Comparison of ENCODE assay signal across 8 cellular contexts in the genomic region with DNA sequence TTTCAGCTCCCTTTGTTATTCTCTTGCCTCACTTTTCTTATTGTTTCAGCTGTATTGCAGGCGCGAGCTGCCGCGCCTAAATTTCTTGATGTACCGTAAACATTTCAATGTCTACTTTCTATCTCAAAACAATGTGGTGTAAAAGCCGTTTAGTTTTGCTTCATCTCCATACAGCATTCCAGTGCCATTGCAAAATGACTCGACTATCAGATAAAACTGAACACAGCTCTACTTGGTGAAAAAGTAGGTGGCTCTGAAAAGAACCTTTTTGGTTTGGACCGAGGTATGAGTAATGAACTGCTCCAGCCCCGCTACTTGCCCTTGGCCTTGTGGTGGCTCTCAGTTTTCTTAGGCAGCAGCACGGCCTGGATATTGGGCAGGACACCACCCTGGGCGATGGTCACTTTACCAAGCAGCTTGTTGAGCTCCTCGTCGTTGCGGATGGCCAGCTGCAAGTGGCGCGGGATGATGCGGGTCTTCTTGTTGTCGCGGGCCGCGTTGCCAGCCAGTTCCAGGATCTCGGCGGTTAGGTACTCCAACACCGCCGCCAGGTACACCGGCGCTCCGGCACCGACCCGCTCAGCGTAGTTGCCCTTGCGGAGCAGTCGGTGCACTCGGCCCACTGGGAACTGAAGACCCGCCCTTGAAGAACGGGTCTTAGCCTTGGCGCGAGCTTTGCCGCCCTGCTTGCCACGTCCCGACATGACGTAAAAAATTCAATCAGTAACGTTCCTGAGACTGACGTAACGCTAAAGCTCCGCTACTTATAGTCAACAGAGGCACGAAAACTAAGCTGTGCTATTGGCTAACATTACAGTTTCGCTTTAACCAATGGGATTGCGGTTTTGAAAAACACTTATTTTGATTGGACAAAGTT.
DNase-seq lines count a peak whose midpoint lies in the region; ATAC-seq, FAIRE-seq and TF ChIP-seq lines count a peak whose summit lies in the region.

No MANE protein-coding gene starts in this region.

- peaks cover 97% of the 10 kb centered on the region for H3K79me2 ChIP-seq in K562 (ENCODE audit: control insufficient read depth, insufficient read depth, low read length)

- ATAC-seq in GM18511 (IDR thresholded peaks at IDR 0.05; ENCODE audit: unreplicated experiment) (peak; percentile 82), HG02973 (IDR thresholded peaks at IDR 0.05; ENCODE audit: unreplicated experiment) (peak; percentile 71), K562 (peak; percentile 74)

- peak overlapping the region; percentile 96 to 98 for H3K9ac ChIP-seq in K562 (ENCODE audit: insufficient read depth in 1 of 2, low read depth in 2 of 2, low read length in 2 of 2)

- intact Hi-C loops in K562 (cut with micrococcal nuclease) = loop anchor here (1.0 to 10.0 kb wide), 10 partner anchors 28 to 1806 kb away; a partner anchor contains a TSS

- peak overlapping the region; percentile 88 for H3K27ac ChIP-seq in K562 (ENCODE audit: extremely low read depth, low read depth, low read length)

- H3K4me3 ChIP-seq in K562 = peak overlapping the region; percentile 56
- peak overlapping the region; percentile 86 for H3K4me3 ChIP-seq in retinal pigment epithelial cell (ENCODE audit: low read length)

- no peaks in the 10 kb centered on the region for H3K27me3 ChIP-seq in K562 (ENCODE audit: control insufficient read depth in 2 of 2, insufficient read depth in 2 of 2, low read length in 2 of 2)

- in situ Hi-C loops in K562 (cut with MboI) = loop anchor here (5.0 to 10.0 kb wide), 3 partner anchors 54 to 1811 kb away; a partner anchor contains a TSS

- CTCF ChIA-PET in K562 (lab: Yijun Ruan, JAX; ENCODE audit: low intra/inter-chr PET ratio) = no interaction called here

- no peak overlapping the region for H2AFZ ChIP-seq in K562 (ENCODE audit: low read depth, low read length)

- peak in 1 of 2 experiments; percentile 4; a peak in 1 of 4 replicates for TF ChIP-seq RAD21 in K562 (CRISPR knock-in tag; conservative IDR thresholded peaks at IDR 0.05 in 1 of 2, IDR thresholded peaks at IDR 0.05 in 1 of 2)

- POLR2A ChIA-PET in K562 (lab: Yijun Ruan, JAX) = interaction anchor here (0.6 to 11.9 kb wide), 55 partner anchors 8 to 1816 kb away, joined by 3 to 826 read pairs (median 4); a partner anchor contains a TSS

- DNase-seq in A172 (ENCODE audit: low spot score) = peak; percentile 98
- DNase-seq in NCI-H1930 (lab: John Stamatoyannopoulos, UW) = peak; percentile 96 to 99
- DNase-seq in T1000 (lab: John Stamatoyannopoulos, UW) = peak; percentile 46
- DNase-seq in K562 (ENCODE audit: extremely low read depth in 1 of 4, low spot score in 3 of 4) = peak; percentile 85 to 99 (median 92)
- peak in 32 of 51 donors; percentile 3 to 92 (median 42) for DNase-seq in hypothalamus (lab: John Stamatoyannopoulos, UW)
- peak; percentile 97 for DNase-seq in retinal pigment epithelial cell (ENCODE audit: low read depth)

- under 1% methylated on average over 49 of the region's 49 CpGs for WGBS in K562 (ENCODE audit: insufficient coverage, low coverage, missing lambda C conversion rate)

- H3K4me1 ChIP-seq in K562 (replicated peaks in 1 of 2; ENCODE audit: control insufficient read depth in 2 of 2, insufficient read depth in 2 of 2, low read length in 2 of 2) = peaks cover 13 to 14% of the 10 kb centered on the region in 2 experiments; a peak in 3 of 5 replicates

- no peaks in the 10 kb centered on the region for H3K9me3 ChIP-seq in K562 (replicated peaks; ENCODE audit: control insufficient read depth, insufficient read depth, low read depth, low read length)

- H3K9me1 ChIP-seq in K562 (ENCODE audit: control insufficient read depth, insufficient read depth, low read length) = no peaks in the 10 kb centered on the region

- peak overlapping the region; percentile 96 for H3K4me2 ChIP-seq in K562 (ENCODE audit: insufficient read depth, low read length)

- TF ChIP-seq CTCF in K562 (IDR thresholded peaks at IDR 0.05 in 2 of 3, conservative IDR thresholded peaks at IDR 0.05 in 1 of 3; ENCODE audit: insufficient read depth in 2 of 3, low read depth in 1 of 3, low read length in 3 of 3) (peak in 1 of 3 experiments; percentile 9; a peak in 1 of 6 replicates), retinal pigment epithelial cell (conservative IDR thresholded peaks at IDR 0.05; ENCODE audit: low read depth, low read length) (no peak)

- no peak for TF ChIP-seq POLR2A in K562 (conservative IDR thresholded peaks at IDR 0.05)

- H3K36me3 ChIP-seq in K562 (ENCODE audit: control insufficient read depth, insufficient read depth, low read length) = peaks cover 47% of the 10 kb centered on the region

- FAIRE-seq in K562 (lab: Jason Lieb, UNC) = peak; percentile 98

- no TSS peak for BruUV-seq in K562 (replicated peaks; lab: Mats Ljungman, UMichigan)

- TF ChIP-seq EP300 in K562 (IDR thresholded peaks at IDR 0.05; ENCODE audit: low read length) = peak; percentile 35

- H4K20me1 ChIP-seq in K562 (replicated peaks; ENCODE audit: control insufficient read depth, insufficient read depth, low read length) = peaks cover 22% of the 10 kb centered on the region; the same call in 1 of the 2 replicates

TF ChIP-seq in K562, 482 proteins besides CTCF, POLR2A, EP300 and RAD21 (continues in another document):
- TF ChIP-seq HNRNPUL1 (IDR thresholded peaks at IDR 0.05; ENCODE audit: low read length) (no peak), NONO (IDR thresholded peaks at IDR 0.05; ENCODE audit: low read depth in 2 of 2, low read length in 1 of 2) (peak; percentile 11 to 89; a peak in 2 of 4 replicates), SAP30 (IDR thresholded peaks at IDR 0.05; ENCODE audit: borderline replicate concordance, insufficient read depth, low read depth, low read length, poor library complexity, severe bottlenecking) (peak; percentile 7), XRCC4 (IDR thresholded peaks at IDR 0.05; ENCODE audit: extremely low read depth, insufficient read depth, insufficient read length) (no peak), CBFA2T3 (IDR thresholded peaks at IDR 0.05) (no peak; the same call in 1 of the 2 replicates), HMG20B (CRISPR knock-in tag; IDR thresholded peaks at IDR 0.05) (no peak), ZNF561 (CRISPR knock-in tag; conservative IDR thresholded peaks at IDR 0.05) (no peak), FUS (optimal IDR thresholded peaks at IDR 0.05; ENCODE audit: low read depth, low read length) (no peak), NCOA2 (IDR thresholded peaks at IDR 0.05; ENCODE audit: partially characterized antibody in 2 of 2) (no peak), ZC3H11A (IDR thresholded peaks at IDR 0.05; ENCODE audit: low read depth, low read length) (no peak), ZNF764 (CRISPR knock-in tag; IDR thresholded peaks at IDR 0.05; ENCODE audit: low read depth) (no peak), PRPF4 (IDR thresholded peaks at IDR 0.05; ENCODE audit: insufficient read depth, low read depth, low read length, poor library complexity, severe bottlenecking) (peak; percentile 97), YBX1 (IDR thresholded peaks at IDR 0.05) (no peak), ZNF12 (CRISPR knock-in tag; IDR thresholded peaks at IDR 0.05) (peak; percentile 61; the same call in 1 of the 2 replicates), SREBF1 (IDR thresholded peaks at IDR 0.05; ENCODE audit: borderline replicate concordance, low read depth, low read length) (no peak), SIN3B (IDR thresholded peaks at IDR 0.05; ENCODE audit: low read depth) (peak; percentile 26; the same call in 1 of the 2 replicates), TRIM24 (IDR thresholded peaks at IDR 0.05) (peak in 1 of 2 experiments; percentile 8; a peak in 1 of 4 replicates)
- TF ChIP-seq, protein P1, sequence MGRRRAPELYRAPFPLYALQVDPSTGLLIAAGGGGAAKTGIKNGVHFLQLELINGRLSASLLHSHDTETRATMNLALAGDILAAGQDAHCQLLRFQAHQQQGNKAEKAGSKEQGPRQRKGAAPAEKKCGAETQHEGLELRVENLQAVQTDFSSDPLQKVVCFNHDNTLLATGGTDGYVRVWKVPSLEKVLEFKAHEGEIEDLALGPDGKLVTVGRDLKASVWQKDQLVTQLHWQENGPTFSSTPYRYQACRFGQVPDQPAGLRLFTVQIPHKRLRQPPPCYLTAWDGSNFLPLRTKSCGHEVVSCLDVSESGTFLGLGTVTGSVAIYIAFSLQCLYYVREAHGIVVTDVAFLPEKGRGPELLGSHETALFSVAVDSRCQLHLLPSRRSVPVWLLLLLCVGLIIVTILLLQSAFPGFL (CRISPR knock-in tag; IDR thresholded peaks at IDR 0.05) = peak; percentile 92; the same call in 1 of the 2 replicates
- TF ChIP-seq, protein P2, sequence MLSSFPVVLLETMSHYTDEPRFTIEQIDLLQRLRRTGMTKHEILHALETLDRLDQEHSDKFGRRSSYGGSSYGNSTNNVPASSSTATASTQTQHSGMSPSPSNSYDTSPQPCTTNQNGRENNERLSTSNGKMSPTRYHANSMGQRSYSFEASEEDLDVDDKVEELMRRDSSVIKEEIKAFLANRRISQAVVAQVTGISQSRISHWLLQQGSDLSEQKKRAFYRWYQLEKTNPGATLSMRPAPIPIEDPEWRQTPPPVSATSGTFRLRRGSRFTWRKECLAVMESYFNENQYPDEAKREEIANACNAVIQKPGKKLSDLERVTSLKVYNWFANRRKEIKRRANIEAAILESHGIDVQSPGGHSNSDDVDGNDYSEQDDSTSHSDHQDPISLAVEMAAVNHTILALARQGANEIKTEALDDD (IDR thresholded peaks at IDR 0.05) = no peak
- TF ChIP-seq, protein P3, sequence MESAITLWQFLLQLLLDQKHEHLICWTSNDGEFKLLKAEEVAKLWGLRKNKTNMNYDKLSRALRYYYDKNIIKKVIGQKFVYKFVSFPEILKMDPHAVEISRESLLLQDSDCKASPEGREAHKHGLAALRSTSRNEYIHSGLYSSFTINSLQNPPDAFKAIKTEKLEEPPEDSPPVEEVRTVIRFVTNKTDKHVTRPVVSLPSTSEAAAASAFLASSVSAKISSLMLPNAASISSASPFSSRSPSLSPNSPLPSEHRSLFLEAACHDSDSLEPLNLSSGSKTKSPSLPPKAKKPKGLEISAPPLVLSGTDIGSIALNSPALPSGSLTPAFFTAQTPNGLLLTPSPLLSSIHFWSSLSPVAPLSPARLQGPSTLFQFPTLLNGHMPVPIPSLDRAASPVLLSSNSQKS (CRISPR knock-in tag; IDR thresholded peaks at IDR 0.05) = peak; percentile 7; the same call in 1 of the 2 replicates

Comparison
In these comparisons a context has a peak if more than half of its experiments do, and no peak if none do; other contexts are left out.
1. Peak in every context shown above with its lines: DNase-seq, ATAC-seq, H3K4me3 ChIP-seq and H3K27ac ChIP-seq.
2. DNase-seq: peak in every context shown above with its lines; median percentile 98 in A172; 98 in NCI-H1930; 97 in retinal pigment epithelial cell; 92 in K562; 46 in T1000; 42 in hypothalamus.